In the genomic region with DNA sequence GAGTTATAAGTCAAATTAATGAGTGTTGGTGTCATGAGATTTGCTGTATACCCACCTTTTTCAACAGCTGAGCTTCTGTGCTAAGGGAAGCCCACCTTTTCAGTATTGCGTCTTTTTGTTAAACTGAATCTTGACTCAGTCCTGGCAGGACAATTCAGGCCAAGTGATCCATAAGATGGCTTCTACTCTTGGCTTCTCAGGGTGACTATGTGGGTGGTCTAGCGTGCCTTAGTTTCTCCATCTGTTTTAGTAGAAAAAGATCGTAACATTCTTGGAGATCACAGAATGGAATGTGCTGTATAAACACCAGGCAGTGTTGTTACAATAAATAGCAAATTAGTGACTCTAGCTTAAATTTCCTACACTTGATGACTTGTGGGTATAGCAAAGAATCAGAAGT, we compare ENCODE assay signal across 28 cellular contexts.
"Had no signal": no experiment of that assay in that cellular context is flagged by ENCODE, and none has a peak within 500 bp of the region (broad histone marks: within the 10 kb centered on the region; RNA-seq: fewer than 3 reads in every experiment).

No MANE protein-coding gene starts in this region.

- H3K9me3 Mint-ChIP-seq: endodermal cell, immature natural killer cell, mesothelial cell of epicardium had no signal

- H3K4me3 ChIP-seq: coronary artery, dorsolateral prefrontal cortex, esophagus squamous epithelium, gastrocnemius medialis, heart right ventricle, left lung, lower lobe of right lung, mucosa of descending colon had no signal

- H3K36me3 ChIP-seq: esophagus squamous epithelium, gastrocnemius medialis, heart right ventricle, left lung, lower lobe of right lung had no signal

- H3K27me3 ChIP-seq: dorsolateral prefrontal cortex, esophagus squamous epithelium, gastrocnemius medialis, heart right ventricle, left lung had no signal

- H3K4me3 Mint-ChIP-seq: endodermal cell, immature natural killer cell, mesothelial cell of epicardium had no signal

- H3K27ac Mint-ChIP-seq: endodermal cell, immature natural killer cell, mesothelial cell of epicardium had no signal

- ATAC-seq: esophagus mucosa, gastrocnemius medialis, heart right ventricle, left colon, left lung, left ventricle myocardium superior, lower lobe of right lung, mucosa of descending colon had no signal

- H3K4me1 ChIP-seq: left lung had no signal

- DNase-seq: dermis blood vessel endothelial cell; dorsolateral prefrontal cortex; effector CD4-positive, alpha-beta T cell; effector memory CD4-positive, alpha-beta T cell; endodermal cell; erythroblast; esophagus squamous epithelium; foreskin fibroblast; foreskin melanocyte; gastrocnemius medialis; glutamatergic neuron; head of caudate nucleus; heart right ventricle; hypothalamus; immature natural killer cell; islet precursor cell; kidney; kidney glomerular epithelial cell; left colon; left lung; left ventricle myocardium superior; lower lobe of right lung; mesenchymal stem cell; mucosa of descending colon had no signal

- H3K27ac ChIP-seq: coronary artery, dorsolateral prefrontal cortex, epithelial cell of prostate, esophagus squamous epithelium, gastrocnemius medialis, heart right ventricle, left lung, lower lobe of right lung had no signal

- H3K36me3 Mint-ChIP-seq: mesothelial cell of epicardium had no signal

- H3K9me3 ChIP-seq: esophagus squamous epithelium, gastrocnemius medialis, heart right ventricle, left lung, lower lobe of right lung, mucosa of descending colon had no signal
